In the genomic region with DNA sequence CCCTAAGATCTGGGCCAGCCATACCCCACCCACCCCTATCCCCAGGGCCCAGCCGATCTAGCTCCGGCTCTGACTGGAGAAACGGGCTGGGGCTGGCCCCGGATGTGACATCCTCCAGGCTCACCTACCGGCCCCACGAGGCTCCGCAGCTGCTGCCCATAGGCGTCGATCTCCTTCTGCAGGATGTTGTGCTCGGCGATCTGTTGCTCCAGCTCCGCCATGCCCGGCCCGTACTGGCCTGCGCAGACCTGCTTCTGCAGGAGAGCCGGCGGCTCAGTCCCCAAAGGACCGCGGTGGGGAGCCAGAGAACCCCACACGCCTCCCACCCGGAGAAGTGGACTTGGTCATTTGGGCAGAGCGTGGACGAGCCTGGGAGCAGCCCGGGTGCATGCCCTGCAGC, we compare ENCODE assay signal across 31 cellular contexts. TPM values are rescaled to one million over a fixed set of nuclear protein-coding genes. Genes with fewer than 3 reads are reported as not detected.
"Had no signal": no experiment of that assay in that cellular context is flagged by ENCODE, and none has a peak within 500 bp of the region (broad histone marks: within the 10 kb centered on the region; RNA-seq: fewer than 3 reads in every experiment).

No MANE protein-coding gene starts in this region.

- H3K4me2 ChIP-seq: KMS-11, PC-9, SK-N-SH had no signal

- ATAC-seq: activated naive CD8-positive, alpha-beta T cell treated with anti-CD3 and anti-CD28 coated beads, Interleukin-2, amount 50 U/mL, for 24 hours; T-helper 17 cell had no signal

- H3K9me3 Mint-ChIP-seq: activated B cell treated with CpG ODN at 0.5 μM for 24 hours; activated CD4-positive, alpha-beta memory T cell treated with anti-CD3 and anti-CD28 coated beads, Interleukin-2, amount 10 ng/mL, durations not matched to agents 7 days and 5 days; activated naive CD4-positive, alpha-beta T cell treated with anti-CD3 and anti-CD28 coated beads, Interleukin-2, amount 10 ng/mL, durations not matched to agents 7 days and 5 days; activated naive CD8-positive, alpha-beta T cell treated with anti-CD3 and anti-CD28 coated beads, Interleukin-2, amount 50 U/mL, for 24 hours; brain had no signal

- FAIRE-seq: bronchial epithelial cell, RCC 7860 had no signal

- H3K36me3 Mint-ChIP-seq: activated CD8-positive, alpha-beta memory T cell treated with anti-CD3 and anti-CD28 coated beads, Interleukin-2, amount 10 ng/mL, durations not matched to agents 7 days and 5 days; activated naive CD4-positive, alpha-beta T cell treated with anti-CD3 and anti-CD28 coated beads, Interleukin-2, amount 10 ng/mL, durations not matched to agents 7 days and 5 days; activated naive CD8-positive, alpha-beta T cell; brain had no signal

- DNase-seq: activated B cell treated with CpG ODN at 0.5 μM for 24 hours; activated CD4-positive, alpha-beta memory T cell treated with anti-CD3 and anti-CD28 coated beads, Interleukin-2, amount 10 ng/mL, durations not matched to agents 7 days and 5 days; activated CD4-positive, alpha-beta T cell treated with anti-CD3 and anti-CD28 coated beads for 4 hours; activated CD4-positive, CD25-positive, alpha-beta regulatory T cell treated with anti-CD3 and anti-CD28 coated beads, Interleukin-2, amount 50 U/mL, for 72 hours; activated CD8-positive, alpha-beta memory T cell treated with anti-CD3 and anti-CD28 coated beads for 24 hours; activated CD8-positive, alpha-beta memory T cell treated with anti-CD3 and anti-CD28 coated beads, Interleukin-2, amount 10 ng/mL, durations not matched to agents 7 days and 5 days; activated CD8-positive, alpha-beta memory T cell treated with anti-CD3 and anti-CD28 coated beads, Interleukin-2, amount 50 U/mL, for 48 hours; activated effector memory CD4-positive, alpha-beta T cell treated with Interleukin-2 at 50 U/mL for 16 hours; activated naive CD4-positive, alpha-beta T cell treated with anti-CD3 and anti-CD28 coated beads, Interleukin-2, amount 10 ng/mL, durations not matched to agents 7 days and 5 days; activated naive CD8-positive, alpha-beta T cell treated with anti-CD3 and anti-CD28 coated beads, Interleukin-2, amount 50 U/mL, for 24 hours; activated T-cell treated with anti-CD3 and anti-CD28 coated beads, Interleukin-2, amount 50 U/mL, for 48 hours; anterior cingulate cortex; caudate nucleus; NCI-H1092 treated with DMSO at 0.1 percent for 48 hours; NCI-H1694; NCI-H1930; NCI-H2081 treated with DMSO at 0.1 percent for 48 hours; NCI-H524 treated with DMSO at 0.1 percent for 48 hours; PC-9; SJCRH30; SK-N-SH; T-helper 17 cell; T-helper 9 cell had no signal

- H3K27me3 Mint-ChIP-seq: activated B cell treated with CpG ODN at 0.5 μM for 24 hours; activated CD4-positive, alpha-beta memory T cell treated with anti-CD3 and anti-CD28 coated beads, Interleukin-2, amount 10 ng/mL, durations not matched to agents 7 days and 5 days; activated CD8-positive, alpha-beta memory T cell treated with anti-CD3 and anti-CD28 coated beads, Interleukin-2, amount 10 ng/mL, durations not matched to agents 7 days and 5 days; activated naive CD8-positive, alpha-beta T cell; activated naive CD8-positive, alpha-beta T cell treated with anti-CD3 and anti-CD28 coated beads, Interleukin-2, amount 50 U/mL, for 24 hours; T-helper 17 cell had no signal

- H3K4me1 Mint-ChIP-seq: activated B cell treated with CpG ODN at 0.5 μM for 24 hours; activated CD4-positive, alpha-beta memory T cell treated with anti-CD3 and anti-CD28 coated beads, Interleukin-2, amount 10 ng/mL, durations not matched to agents 7 days and 5 days; activated naive CD4-positive, alpha-beta T cell treated with anti-CD3 and anti-CD28 coated beads, Interleukin-2, amount 10 ng/mL, durations not matched to agents 7 days and 5 days; activated naive CD8-positive, alpha-beta T cell treated with anti-CD3 and anti-CD28 coated beads, Interleukin-2, amount 50 U/mL, for 24 hours; brain had no signal

- H3K27ac Mint-ChIP-seq: activated B cell treated with CpG ODN at 0.5 μM for 24 hours; activated CD4-positive, alpha-beta memory T cell treated with anti-CD3 and anti-CD28 coated beads, Interleukin-2, amount 10 ng/mL, durations not matched to agents 7 days and 5 days; activated CD8-positive, alpha-beta memory T cell treated with anti-CD3 and anti-CD28 coated beads, Interleukin-2, amount 10 ng/mL, durations not matched to agents 7 days and 5 days; activated naive CD4-positive, alpha-beta T cell treated with anti-CD3 and anti-CD28 coated beads, Interleukin-2, amount 10 ng/mL, durations not matched to agents 7 days and 5 days; activated naive CD8-positive, alpha-beta T cell treated with anti-CD3 and anti-CD28 coated beads, Interleukin-2, amount 50 U/mL, for 24 hours; brain; T-helper 17 cell had no signal

- H3K36me3 ChIP-seq: SJCRH30 had no signal

- H2AFZ ChIP-seq: PC-9 had no signal

- H3K9me2 ChIP-seq: SK-N-SH had no signal

- H3K4me3 ChIP-seq: PC-9, SJCRH30 had no signal

- H3K27me3 ChIP-seq: SJCRH30 had no signal

- H3K27ac ChIP-seq: KMS-11, PC-9, SJCRH30, VCaP had no signal

- H3K4me3 Mint-ChIP-seq: activated B cell treated with CpG ODN at 0.5 μM for 24 hours; activated CD4-positive, alpha-beta memory T cell treated with anti-CD3 and anti-CD28 coated beads, Interleukin-2, amount 10 ng/mL, durations not matched to agents 7 days and 5 days; activated CD8-positive, alpha-beta memory T cell treated with anti-CD3 and anti-CD28 coated beads, Interleukin-2, amount 10 ng/mL, durations not matched to agents 7 days and 5 days; activated naive CD4-positive, alpha-beta T cell treated with anti-CD3 and anti-CD28 coated beads, Interleukin-2, amount 10 ng/mL, durations not matched to agents 7 days and 5 days; activated naive CD8-positive, alpha-beta T cell; activated naive CD8-positive, alpha-beta T cell treated with anti-CD3 and anti-CD28 coated beads, Interleukin-2, amount 50 U/mL, for 24 hours; brain; T-helper 17 cell had no signal

- H3K9ac ChIP-seq: KMS-11, SK-N-SH had no signal

- H3K9me3 ChIP-seq: SJCRH30, SK-N-SH had no signal

RNA-seq across cellular contexts. Expression of a gene that starts 4.8 kb away (rescaled TPM):
- total RNA-seq: activated B cell treated with CpG ODN at 0.5 μM for 24 hours; activated CD4-positive, alpha-beta memory T cell treated with anti-CD3 and anti-CD28 coated beads, Interleukin-2, amount 10 ng/mL, durations not matched to agents 7 days and 5 days; cerebellum; M059J had no signal
